13 cellular contexts compared by ENCODE assay signal in the genomic region with DNA sequence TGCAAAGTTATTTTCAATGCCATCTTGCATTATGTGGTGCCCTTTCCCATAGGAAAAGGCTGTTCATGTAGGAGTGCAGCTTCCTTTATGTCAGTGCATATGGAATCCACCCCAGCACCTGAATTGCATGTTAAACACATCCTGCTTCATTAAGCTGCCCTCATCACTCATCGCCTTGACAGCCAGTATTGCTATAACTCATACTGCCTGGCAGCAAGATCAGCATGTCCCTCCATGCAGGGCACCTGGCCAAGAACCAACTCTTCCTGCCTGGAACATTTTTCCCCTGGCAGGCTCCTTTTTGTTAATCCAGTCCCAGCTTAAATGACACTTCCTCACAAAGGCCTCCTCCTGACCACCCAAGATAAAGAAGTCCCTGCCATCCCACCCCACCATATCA. TPM values are rescaled to one million over a fixed set of nuclear protein-coding genes. Genes with fewer than 3 reads are reported as not detected.
DNase-seq lines count a peak whose midpoint lies in the region; ATAC-seq and TF ChIP-seq lines count a peak whose summit lies in the region.
"Had no signal": no experiment of that assay in that cellular context is flagged by ENCODE, and none has a peak within 500 bp of the region (broad histone marks: within the 10 kb centered on the region; RNA-seq: fewer than 3 reads in every experiment).

No MANE protein-coding gene starts in this region.

- DNase-seq in HEK293T (ENCODE audit: extremely low spot score), result no peak
- peak; percentile 47 for DNase-seq in NCI-H226
- DNase-seq in cerebellum (ENCODE audit: low spot score), result peak; percentile 31
- DNase-seq in posterior cingulate gyrus, result peak in 6 of 10 donors; percentile 3 to 81 (median 26)
- no peak for DNase-seq in activated CD4-positive, alpha-beta T cell treated with anti-CD3 and anti-CD28 coated beads, Interleukin-2, amount 50 U/mL, for 4 hours
- no peak for DNase-seq in SIG-M5 (lab: John Stamatoyannopoulos, UW)
- DNase-seq: HCEC 1CT; kidney glomerular epithelial cell; NCI-H524; right lobe of liver; stimulated activated CD4-positive, alpha-beta T cell treated with anti-CD3 and anti-CD28 coated beads, Interleukin-4, amount 100 ng/mL, for 4 hours; stimulated activated naive B cell treated with anti-CD40 and anti-IgM and Interleukin-4, amounts not matched to agents 10 μg/mL and 1 μg/mL and 100 μg/mL, for 72 hours had no signal

- CTCF ChIA-PET in HEK293T (lab: Yijun Ruan, JAX), result no interaction called here

- intact Hi-C loops in posterior cingulate gyrus (cut with DNase I), result no loop called here

- no peak for ATAC-seq in GM19023 (IDR thresholded peaks at IDR 0.05; ENCODE audit: unreplicated experiment)
- ATAC-seq: right lobe of liver; stimulated activated naive B cell treated with anti-CD40 and anti-IgM and Interleukin-4, amounts not matched to agents 10 μg/mL and 1 μg/mL and 100 μg/mL, for 72 hours had no signal

- POLR2A ChIA-PET in HEK293T (lab: Yijun Ruan, JAX), result no interaction called here

TF ChIP-seq in HEK293T, 16 proteins besides CTCF, POLR2A, EP300 and RAD21:
- no peak for TF ChIP-seq CTBP1 (IDR thresholded peaks at IDR 0.05; ENCODE audit: borderline replicate concordance)
- TF ChIP-seq, protein P1, sequence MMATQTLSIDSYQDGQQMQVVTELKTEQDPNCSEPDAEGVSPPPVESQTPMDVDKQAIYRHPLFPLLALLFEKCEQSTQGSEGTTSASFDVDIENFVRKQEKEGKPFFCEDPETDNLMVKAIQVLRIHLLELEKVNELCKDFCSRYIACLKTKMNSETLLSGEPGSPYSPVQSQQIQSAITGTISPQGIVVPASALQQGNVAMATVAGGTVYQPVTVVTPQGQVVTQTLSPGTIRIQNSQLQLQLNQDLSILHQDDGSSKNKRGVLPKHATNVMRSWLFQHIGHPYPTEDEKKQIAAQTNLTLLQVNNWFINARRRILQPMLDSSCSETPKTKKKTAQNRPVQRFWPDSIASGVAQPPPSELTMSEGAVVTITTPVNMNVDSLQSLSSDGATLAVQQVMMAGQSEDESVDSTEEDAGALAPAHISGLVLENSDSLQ (IDR thresholded peaks at IDR 0.05), result peak; percentile 8; the same call in 1 of the 2 replicates

RNA-seq across cellular contexts. Expression of gene CA5B, which starts 23.5 kb away (rescaled TPM):
- total RNA-seq in cerebellum, result 10.2 TPM

RNA-seq across cellular contexts. Expression of gene CLTRN, which starts 49.9 kb away (rescaled TPM):
- 0.18 TPM for total RNA-seq in cerebellum

Comparison
In these comparisons a context has a peak if more than half of its experiments do, and no peak if none do; other contexts are left out.
1. DNase-seq: peak in NCI-H226 (single experiment), cerebellum (single experiment) and posterior cingulate gyrus (6 of 10); none in HEK293T (single experiment), activated CD4-positive, alpha-beta T cell treated with anti-CD3 and anti-CD28 coated beads, Interleukin-2, amount 50 U/mL, for 4 hours (0 of 2) and SIG-M5 (single experiment).